20 cellular contexts compared by ENCODE assay signal in the genomic region with DNA sequence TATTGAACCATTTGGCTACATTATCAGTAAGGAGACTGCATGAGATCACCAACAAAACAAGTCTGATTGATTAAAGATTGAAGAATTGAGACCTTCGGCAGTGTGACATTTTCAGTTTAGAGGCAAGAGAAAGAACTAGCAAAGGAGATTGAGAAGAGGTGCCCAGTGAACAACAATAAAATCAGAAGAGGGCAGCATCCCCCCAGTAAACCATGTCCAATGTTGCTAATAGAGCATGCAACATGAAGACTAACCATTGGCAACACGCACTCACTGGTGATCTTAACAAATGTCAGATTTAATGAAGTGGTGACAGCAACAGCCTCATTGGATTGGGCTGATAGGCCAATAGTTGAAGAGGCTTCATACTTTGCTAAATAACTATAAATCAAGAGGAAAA. TPM values are rescaled to one million over a fixed set of nuclear protein-coding genes. Genes with fewer than 3 reads are reported as not detected.
DNase-seq lines count a peak whose midpoint lies in the region; ATAC-seq, FAIRE-seq and TF ChIP-seq lines count a peak whose summit lies in the region.
"Had no signal": no experiment of that assay in that cellular context is flagged by ENCODE, and none has a peak within 500 bp of the region (broad histone marks: within the 10 kb centered on the region; RNA-seq: fewer than 3 reads in every experiment).

No MANE protein-coding gene starts in this region.

- H3K9ac ChIP-seq in HepG2 (ENCODE audit: insufficient read depth, low read depth, low read length), result no peak overlapping the region

- TF ChIP-seq POLR2A in HepG2 (IDR thresholded peaks at IDR 0.05; ENCODE audit: insufficient read depth in 1 of 2, low read depth in 2 of 2, low read length in 2 of 2) (no peak), right lobe of liver (IDR thresholded peaks at IDR 0.05) (no peak)

- H3K27ac ChIP-seq in HepG2 (ENCODE audit: extremely low read length, insufficient read depth, low read length) (no peak overlapping the region), right lobe of liver (no peak overlapping the region), small intestine (ENCODE audit: low read depth in 1 of 2, low read length in 1 of 2) (no peak overlapping the region)
- H3K27ac ChIP-seq: gastrocnemius medialis, tibial nerve had no signal

- no peak for ATAC-seq in HepG2
- no peak for ATAC-seq in right lobe of liver
- no peak for ATAC-seq in GM21526 (IDR thresholded peaks at IDR 0.05; ENCODE audit: low FRiP score, unreplicated experiment)
- ATAC-seq: gastrocnemius medialis had no signal

- TF ChIP-seq RAD21 in HepG2 (CRISPR knock-in tag; IDR thresholded peaks at IDR 0.05), result no peak

- H3K27me3 ChIP-seq in HepG2 (ENCODE audit: control insufficient read depth in 1 of 2, insufficient read depth in 2 of 2, low read length in 2 of 2) (no peaks in the 10 kb centered on the region), right lobe of liver (no peaks in the 10 kb centered on the region), small intestine (ENCODE audit: control insufficient read depth in 2 of 2, insufficient read depth in 2 of 2, low read length in 2 of 2) (no peaks in the 10 kb centered on the region)
- H3K27me3 ChIP-seq: gastrocnemius medialis, tibial nerve had no signal

- peaks cover 2 to 15% (median 11%) of the 10 kb centered on the region in 7 donors for H3K9me3 Mint-ChIP-seq in CD14-positive monocyte

- CTCF ChIA-PET in HepG2 (lab: Yijun Ruan, JAX; ENCODE audit: low intra/inter-chr PET ratio, low total read pairs), result no interaction called here

- H3K36me3 Mint-ChIP-seq in CD14-positive monocyte, result peaks cover 3 to 8% of the 10 kb centered on the region in 2 donors

- H3K79me2 ChIP-seq in HepG2 (ENCODE audit: insufficient read depth, low read length), result peaks cover 6% of the 10 kb centered on the region

- TF ChIP-seq CTCF in HepG2 (CRISPR knock-in tag; IDR thresholded peaks at IDR 0.05) (no peak), right lobe of liver (IDR thresholded peaks at IDR 0.05) (no peak), fibroblast of mammary gland (conservative IDR thresholded peaks at IDR 0.05; ENCODE audit: control insufficient read depth, insufficient read depth, low read depth, low read length) (peak; percentile 8), CD14-positive monocyte (IDR thresholded peaks at IDR 0.05) (no peak)

- WGBS in HepG2 (ENCODE audit: low lambda C conversion rate), result 91% methylated on average over 2 of the region's 2 CpGs
- 90% methylated on average over 2 of the region's 2 CpGs for WGBS in right lobe of liver (ENCODE audit: insufficient coverage, low coverage, low lambda C conversion rate, missing lambda C conversion rate)
- 94 to 98% (median 97%) methylated on average over 2 of the region's 2 CpGs for WGBS in small intestine, 3 donors

- no peak overlapping the region for H3K4me3 Mint-ChIP-seq in CD14-positive monocyte

- intact Hi-C loops in HepG2 (cut with micrococcal nuclease; ENCODE audit: unreplicated experiment) (no loop called here), right lobe of liver (cut with DNase I) (no loop called here), CD14-positive monocyte (cut with micrococcal nuclease) (no loop called here)

- H3K9me3 ChIP-seq in HepG2 (ENCODE audit: low read length) (no peaks in the 10 kb centered on the region), right lobe of liver (no peaks in the 10 kb centered on the region), small intestine (ENCODE audit: control insufficient read depth, low read depth) (no peaks in the 10 kb centered on the region)
- H3K9me3 ChIP-seq: gastrocnemius medialis had no signal

- no peak overlapping the region for H2AFZ ChIP-seq in HepG2 (ENCODE audit: low read length)

- no peaks in the 10 kb centered on the region for H3K4me1 Mint-ChIP-seq in CD14-positive monocyte

- no peaks in the 10 kb centered on the region for H3K36me3 ChIP-seq in HepG2 (replicated peaks in 1 of 2; ENCODE audit: control insufficient read depth in 1 of 2, insufficient read depth in 2 of 2, low read length in 2 of 2)
- no peaks in the 10 kb centered on the region for H3K36me3 ChIP-seq in right lobe of liver
- no peaks in the 10 kb centered on the region for H3K36me3 ChIP-seq in small intestine (ENCODE audit: control insufficient read depth in 2 of 2, insufficient read depth in 2 of 2, low read length in 2 of 2)
- H3K36me3 ChIP-seq: gastrocnemius medialis, tibial nerve had no signal

- H3K27me3 Mint-ChIP-seq in CD14-positive monocyte (ENCODE audit: low read depth in 3 of 3), result no peaks in the 10 kb centered on the region
- H3K27me3 Mint-ChIP-seq: naive thymus-derived CD4-positive, alpha-beta T cell had no signal

- no peak for TF ChIP-seq EP300 in HepG2 (IDR thresholded peaks at IDR 0.05; ENCODE audit: low read depth in 2 of 2, low read length in 2 of 2)
- TF ChIP-seq EP300 in HepG2 (CRISPR knock-in tag; IDR thresholded peaks at IDR 0.05; ENCODE audit: borderline replicate concordance), result no peak

- no TSS peak for BruUV-seq in HepG2 (replicated peaks; lab: Mats Ljungman, UMichigan)

- POLR2A ChIA-PET in HepG2 (lab: Yijun Ruan, JAX), result no interaction called here

- DNase-seq in HepG2 (ENCODE audit: low spot score) (peak; percentile 6), right lobe of liver (no peak), SK-MEL-5 (ENCODE audit: low read depth, low spot score) (peak; percentile 56), fibroblast of mammary gland (ENCODE audit: low read depth) (peak; percentile 36), small intestine (peak; percentile 13), CD14-positive monocyte (ENCODE audit: low spot score) (no peak), amniotic stem cell (lab: John Stamatoyannopoulos, UW) (no peak)
- DNase-seq: activated CD4-positive, alpha-beta T cell treated with anti-CD3 and anti-CD28 coated beads for 48 hours; activated T-cell treated with anti-CD3 and anti-CD28 coated beads, Interleukin-2, amount 50 U/mL, for 48 hours; aorta; EL; gastrocnemius medialis; NCI-H510A; retina; RPMI8226 had no signal

- H4K20me1 ChIP-seq in HepG2 (ENCODE audit: insufficient read depth, low read length), result no peaks in the 10 kb centered on the region

- FAIRE-seq in HepG2 (lab: Jason Lieb, UNC), result no peak
- no peak for FAIRE-seq in small intestine (lab: Jason Lieb, UNC)

- no peak overlapping the region for H3K4me2 ChIP-seq in HepG2 (ENCODE audit: low read depth, low read length)

- no peak overlapping the region for H3K27ac Mint-ChIP-seq in CD14-positive monocyte

- H3K4me1 ChIP-seq in HepG2 (ENCODE audit: insufficient read depth, low read length), result no peaks in the 10 kb centered on the region
- H3K4me1 ChIP-seq in right lobe of liver, result no peaks in the 10 kb centered on the region
- H3K4me1 ChIP-seq in small intestine (ENCODE audit: control insufficient read depth in 2 of 2, insufficient read depth in 1 of 2, low read depth in 1 of 2, low read length in 1 of 2), result no peaks in the 10 kb centered on the region
- H3K4me1 ChIP-seq: gastrocnemius medialis, tibial nerve had no signal

- in situ Hi-C loops in HepG2 (cut with HindIII; ENCODE audit: extremely low pct_ligation_motif_present, low pct_unique_long_range_greater_than_20kb), result no loop called here
- in situ Hi-C loops in SK-MEL-5 (cut with HindIII; ENCODE audit: low pct_unique_long_range_greater_than_20kb, low sequenced_read_pairs), result no loop called here

- H3K4me3 ChIP-seq in HepG2 (replicated peaks in 1 of 3; ENCODE audit: insufficient read depth in 1 of 3, low read depth in 2 of 3, low read length in 3 of 3) (no peak overlapping the region), right lobe of liver (no peak overlapping the region), fibroblast of mammary gland (ENCODE audit: control insufficient read depth, low read depth, low read length) (no peak overlapping the region), small intestine (ENCODE audit: low read depth in 1 of 2, low read length in 2 of 2) (no peak overlapping the region)
- H3K4me3 ChIP-seq: gastrocnemius medialis, tibial nerve had no signal

RNA-seq across cellular contexts. Expression of a gene that starts 20.7 kb away (rescaled TPM):
- total RNA-seq in HepG2 (2016; rRNA removed; fragmentation: Illumina TruSeq; extraction: Trizol) (0.32 and 2.3 TPM in 2 replicates), right lobe of liver (1 to 10 TPM in 3 of 6 experiments, under 1 TPM in 3; 0.81 to 4.2 (median 1.6) TPM)
- not detected in 2 replicates for total RNA-seq in HepG2 (2016; cell fraction: cytosol; rRNA removed; fragmentation: Illumina TruSeq; extraction: Trizol; ENCODE audit: low read depth)
- total RNA-seq in HepG2 (2016; cell fraction: insoluble cytoplasmic fraction; rRNA removed; fragmentation: Illumina TruSeq; extraction: Trizol), result 0.15 and 1.6 TPM in 2 replicates
- total RNA-seq in HepG2 (2016; cell fraction: membrane; rRNA removed; fragmentation: Illumina TruSeq; extraction: Trizol), result 0.19 and 0.21 TPM in 2 replicates
- 13.3 and 14.1 TPM in 2 replicates for total RNA-seq in HepG2 (2016; cell fraction: nucleus; rRNA removed; fragmentation: Illumina TruSeq; extraction: Trizol)
- polyA plus RNA-seq in HepG2 (2011; rRNA removed) (0.86 and 1.1 TPM in 2 replicates), small intestine (1 to 10 TPM in 1 of 3 donors, under 1 TPM in 2; 0.67 to 1.1 (median 0.85) TPM), CD14-positive monocyte (under 1 TPM; 0.53 to 0.61 TPM)
- 0.07 and 0.17 TPM in 2 replicates for polyA plus RNA-seq in HepG2 (2011; cell fraction: cytosol; rRNA removed)
- 2.7 TPM in 2 replicates for polyA plus RNA-seq in HepG2 (2011; cell fraction: nucleus; rRNA removed)
- polyA plus RNA-seq in HepG2 (2012), result 0.68 and 0.76 TPM in 2 replicates
- polyA plus RNA-seq in HepG2 (2016; cell fraction: cytosol; fragmentation: Illumina TruSeq; extraction: Trizol; ENCODE audit: low read depth), result 0.09 and 0.14 TPM in 2 replicates
- polyA plus RNA-seq in HepG2 (2016; cell fraction: insoluble cytoplasmic fraction; fragmentation: Illumina TruSeq; extraction: Trizol; ENCODE audit: low read depth), result 0.33 and 0.84 TPM in 2 replicates
- 0.31 TPM in 1 of 2 replicates, not detected in the other for polyA plus RNA-seq in HepG2 (2016; cell fraction: membrane; fragmentation: Illumina TruSeq; extraction: Trizol; ENCODE audit: low read depth)
- polyA plus RNA-seq in HepG2 (2016; cell fraction: nucleus; fragmentation: Illumina TruSeq; extraction: Trizol; ENCODE audit: insufficient read depth, low read depth), result 3.8 and 5.2 TPM in 2 replicates
- 2.8 and 4.2 TPM in 2 replicates for polyA minus RNA-seq in HepG2 (2011; rRNA and poly(A)+ RNA removed; ENCODE audit: low replicate concordance)
- not detected in 2 replicates for polyA minus RNA-seq in HepG2 (2011; cell fraction: cytosol; rRNA and poly(A)+ RNA removed)
- polyA minus RNA-seq in HepG2 (2011; cell fraction: nucleus; rRNA and poly(A)+ RNA removed), result 61.7 and 70.6 TPM in 2 replicates
- 1.6 and 1.8 TPM in 2 replicates for total RNA-seq in SK-MEL-5 (2014; rRNA removed; shearing (Covaris generic))
- polyA plus RNA-seq in SK-MEL-5 (2015; cell fraction: cytosol; rRNA removed), result 0.16 and 0.86 TPM in 2 replicates
- 19.5 and 21.0 TPM in 2 replicates for polyA plus RNA-seq in SK-MEL-5 (2015; cell fraction: nucleus; rRNA removed)

RNA-seq across cellular contexts. Expression of a gene that starts 26.9 kb away (rescaled TPM):
- 0.28 and 2.2 TPM in 2 replicates for total RNA-seq in HepG2 (2016; rRNA removed; fragmentation: Illumina TruSeq; extraction: Trizol)
- total RNA-seq in HepG2 (2016; cell fraction: cytosol; rRNA removed; fragmentation: Illumina TruSeq; extraction: Trizol; ENCODE audit: low read depth), result not detected in 2 replicates
- 2.1 TPM in 1 of 2 replicates, not detected in the other for total RNA-seq in HepG2 (2016; cell fraction: insoluble cytoplasmic fraction; rRNA removed; fragmentation: Illumina TruSeq; extraction: Trizol)
- total RNA-seq in HepG2 (2016; cell fraction: membrane; rRNA removed; fragmentation: Illumina TruSeq; extraction: Trizol), result not detected in 2 replicates
- total RNA-seq in HepG2 (2016; cell fraction: nucleus; rRNA removed; fragmentation: Illumina TruSeq; extraction: Trizol), result 12.4 and 13.1 TPM in 2 replicates
- 0.17 and 0.46 TPM in 2 replicates for polyA plus RNA-seq in HepG2 (2011; rRNA removed)
- not detected in 2 replicates for polyA plus RNA-seq in HepG2 (2011; cell fraction: cytosol; rRNA removed)
- 1.4 and 1.5 TPM in 2 replicates for polyA plus RNA-seq in HepG2 (2011; cell fraction: nucleus; rRNA removed)
- not detected in 2 replicates for polyA plus RNA-seq in HepG2 (2012)
- polyA plus RNA-seq in HepG2 (2016; cell fraction: cytosol; fragmentation: Illumina TruSeq; extraction: Trizol; ENCODE audit: low read depth), result not detected in 2 replicates
- not detected in 2 replicates for polyA plus RNA-seq in HepG2 (2016; cell fraction: insoluble cytoplasmic fraction; fragmentation: Illumina TruSeq; extraction: Trizol; ENCODE audit: low read depth)
- polyA plus RNA-seq in HepG2 (2016; cell fraction: membrane; fragmentation: Illumina TruSeq; extraction: Trizol; ENCODE audit: low read depth), result not detected in 2 replicates
- polyA plus RNA-seq in HepG2 (2016; cell fraction: nucleus; fragmentation: Illumina TruSeq; extraction: Trizol; ENCODE audit: insufficient read depth, low read depth), result 0.51 and 1.2 TPM in 2 replicates
- 5.0 TPM in 2 replicates for polyA minus RNA-seq in HepG2 (2011; rRNA and poly(A)+ RNA removed; ENCODE audit: low replicate concordance)
- not detected in 2 replicates for polyA minus RNA-seq in HepG2 (2011; cell fraction: cytosol; rRNA and poly(A)+ RNA removed)
- 72.1 and 77.0 TPM in 2 replicates for polyA minus RNA-seq in HepG2 (2011; cell fraction: nucleus; rRNA and poly(A)+ RNA removed)
- total RNA-seq in right lobe of liver, result 1 to 10 TPM in 2 of 6 experiments, under 1 TPM in 4; 0.60 to 1.7 (median 0.78) TPM
- 1.3 TPM in 1 of 2 replicates, not detected in the other for total RNA-seq in SK-MEL-5 (2014; rRNA removed; shearing (Covaris generic))
- not detected in 2 replicates for polyA plus RNA-seq in SK-MEL-5 (2015; cell fraction: cytosol; rRNA removed)
- polyA plus RNA-seq in SK-MEL-5 (2015; cell fraction: nucleus; rRNA removed), result not detected in 2 replicates
- not detected for polyA plus RNA-seq in small intestine
- polyA plus RNA-seq in CD14-positive monocyte, result not detected
- polyA plus RNA-seq: aorta; naive thymus-derived CD4-positive, alpha-beta T cell had no signal

RNA-seq across cellular contexts. Expression of a gene that starts 30.7 kb away (rescaled TPM):
- total RNA-seq in HepG2 (2016; rRNA removed; fragmentation: Illumina TruSeq; extraction: Trizol), result 0.24 TPM in 1 of 2 replicates, not detected in the other
- total RNA-seq in HepG2 (2016; cell fraction: cytosol; rRNA removed; fragmentation: Illumina TruSeq; extraction: Trizol; ENCODE audit: low read depth), result 0.44 TPM in 1 of 2 replicates, not detected in the other
- not detected in 2 replicates for total RNA-seq in HepG2 (2016; cell fraction: insoluble cytoplasmic fraction; rRNA removed; fragmentation: Illumina TruSeq; extraction: Trizol)
- not detected in 2 replicates for total RNA-seq in HepG2 (2016; cell fraction: membrane; rRNA removed; fragmentation: Illumina TruSeq; extraction: Trizol)
- 0.81 TPM in 1 of 2 replicates, not detected in the other for total RNA-seq in HepG2 (2016; cell fraction: nucleus; rRNA removed; fragmentation: Illumina TruSeq; extraction: Trizol)
- polyA plus RNA-seq in HepG2 (2011; rRNA removed), result 0.48 and 1.3 TPM in 2 replicates
- polyA plus RNA-seq in HepG2 (2011; cell fraction: cytosol; rRNA removed), result 0.97 and 1.1 TPM in 2 replicates
- 1.5 and 2.1 TPM in 2 replicates for polyA plus RNA-seq in HepG2 (2011; cell fraction: nucleus; rRNA removed)
- polyA plus RNA-seq in HepG2 (2012), result 0.77 and 1.9 TPM in 2 replicates
- polyA plus RNA-seq in HepG2 (2016; cell fraction: cytosol; fragmentation: Illumina TruSeq; extraction: Trizol; ENCODE audit: low read depth), result not detected in 2 replicates
- polyA plus RNA-seq in HepG2 (2016; cell fraction: insoluble cytoplasmic fraction; fragmentation: Illumina TruSeq; extraction: Trizol; ENCODE audit: low read depth), result not detected in 2 replicates
- not detected in 2 replicates for polyA plus RNA-seq in HepG2 (2016; cell fraction: membrane; fragmentation: Illumina TruSeq; extraction: Trizol; ENCODE audit: low read depth)
- not detected in 2 replicates for polyA plus RNA-seq in HepG2 (2016; cell fraction: nucleus; fragmentation: Illumina TruSeq; extraction: Trizol; ENCODE audit: insufficient read depth, low read depth)
- polyA minus RNA-seq in HepG2 (2011; rRNA and poly(A)+ RNA removed; ENCODE audit: low replicate concordance), result 0.76 and 5.4 TPM in 2 replicates
- not detected in 2 replicates for polyA minus RNA-seq in HepG2 (2011; cell fraction: cytosol; rRNA and poly(A)+ RNA removed)
- 4.0 and 4.8 TPM in 2 replicates for polyA minus RNA-seq in HepG2 (2011; cell fraction: nucleus; rRNA and poly(A)+ RNA removed)
- not detected for total RNA-seq in right lobe of liver
- 0.26 TPM in 1 of 2 replicates, not detected in the other for total RNA-seq in SK-MEL-5 (2014; rRNA removed; shearing (Covaris generic))
- not detected in 2 replicates for polyA plus RNA-seq in SK-MEL-5 (2015; cell fraction: cytosol; rRNA removed)
- not detected in 2 replicates for polyA plus RNA-seq in SK-MEL-5 (2015; cell fraction: nucleus; rRNA removed)
- not detected for polyA plus RNA-seq in small intestine
- not detected for polyA plus RNA-seq in CD14-positive monocyte
- total RNA-seq: aorta; gastrocnemius medialis; kidney epithelial cell; T-helper 2 cell treated with Interferon-gamma antibody and Interleukin-4, amounts not matched to agents 100 ng/mL and 5 ng/mL, for 36 hours had no signal
- polyA plus RNA-seq: naive thymus-derived CD4-positive, alpha-beta T cell had no signal

RNA-seq across cellular contexts. Expression of a gene that starts 38.3 kb away (rescaled TPM):
- total RNA-seq in HepG2 (2016; rRNA removed; fragmentation: Illumina TruSeq; extraction: Trizol), result 0.48 and 2.9 TPM in 2 replicates
- total RNA-seq in HepG2 (2016; cell fraction: cytosol; rRNA removed; fragmentation: Illumina TruSeq; extraction: Trizol; ENCODE audit: low read depth), result not detected in 2 replicates
- total RNA-seq in HepG2 (2016; cell fraction: insoluble cytoplasmic fraction; rRNA removed; fragmentation: Illumina TruSeq; extraction: Trizol), result 0.31 and 2.2 TPM in 2 replicates
- not detected in 2 replicates for total RNA-seq in HepG2 (2016; cell fraction: membrane; rRNA removed; fragmentation: Illumina TruSeq; extraction: Trizol)
- total RNA-seq in HepG2 (2016; cell fraction: nucleus; rRNA removed; fragmentation: Illumina TruSeq; extraction: Trizol), result 13.0 and 14.4 TPM in 2 replicates
- polyA plus RNA-seq in HepG2 (2011; rRNA removed), result 0.54 and 0.57 TPM in 2 replicates
- 0.06 TPM in 1 of 2 replicates, not detected in the other for polyA plus RNA-seq in HepG2 (2011; cell fraction: cytosol; rRNA removed)
- 2.5 and 2.7 TPM in 2 replicates for polyA plus RNA-seq in HepG2 (2011; cell fraction: nucleus; rRNA removed)
- 0.29 and 0.90 TPM in 2 replicates for polyA plus RNA-seq in HepG2 (2012)
- not detected in 2 replicates for polyA plus RNA-seq in HepG2 (2016; cell fraction: cytosol; fragmentation: Illumina TruSeq; extraction: Trizol; ENCODE audit: low read depth)
- not detected in 2 replicates for polyA plus RNA-seq in HepG2 (2016; cell fraction: insoluble cytoplasmic fraction; fragmentation: Illumina TruSeq; extraction: Trizol; ENCODE audit: low read depth)
- not detected in 2 replicates for polyA plus RNA-seq in HepG2 (2016; cell fraction: membrane; fragmentation: Illumina TruSeq; extraction: Trizol; ENCODE audit: low read depth)
- polyA plus RNA-seq in HepG2 (2016; cell fraction: nucleus; fragmentation: Illumina TruSeq; extraction: Trizol; ENCODE audit: insufficient read depth, low read depth), result 1.9 and 3.4 TPM in 2 replicates
- 3.5 and 5.0 TPM in 2 replicates for polyA minus RNA-seq in HepG2 (2011; rRNA and poly(A)+ RNA removed; ENCODE audit: low replicate concordance)
- 0.62 TPM in 1 of 2 replicates, not detected in the other for polyA minus RNA-seq in HepG2 (2011; cell fraction: cytosol; rRNA and poly(A)+ RNA removed)
- polyA minus RNA-seq in HepG2 (2011; cell fraction: nucleus; rRNA and poly(A)+ RNA removed), result 63.4 and 69.9 TPM in 2 replicates
- total RNA-seq in right lobe of liver, result 1 to 10 TPM in 4 of 6 experiments, under 1 TPM in 2; 0.46 to 3.0 (median 1.6) TPM
- 1.1 and 1.3 TPM in 2 replicates for total RNA-seq in SK-MEL-5 (2014; rRNA removed; shearing (Covaris generic))
- polyA plus RNA-seq in SK-MEL-5 (2015; cell fraction: cytosol; rRNA removed), result not detected in 2 replicates
- polyA plus RNA-seq in SK-MEL-5 (2015; cell fraction: nucleus; rRNA removed), result 6.8 and 9.0 TPM in 2 replicates
- under 1 TPM in 1 of 3 donors, not detected in 2; 0.15 TPM for polyA plus RNA-seq in small intestine
- not detected for polyA plus RNA-seq in CD14-positive monocyte

RNA-seq across cellular contexts. Expression of a gene that starts 50.4 kb away (rescaled TPM):
- total RNA-seq in HepG2 (2016; rRNA removed; fragmentation: Illumina TruSeq; extraction: Trizol), result 0.46 and 1.3 TPM in 2 replicates
- total RNA-seq in HepG2 (2016; cell fraction: cytosol; rRNA removed; fragmentation: Illumina TruSeq; extraction: Trizol; ENCODE audit: low read depth), result not detected in 2 replicates
- total RNA-seq in HepG2 (2016; cell fraction: insoluble cytoplasmic fraction; rRNA removed; fragmentation: Illumina TruSeq; extraction: Trizol), result 0.15 and 1.4 TPM in 2 replicates
- not detected in 2 replicates for total RNA-seq in HepG2 (2016; cell fraction: membrane; rRNA removed; fragmentation: Illumina TruSeq; extraction: Trizol)
- total RNA-seq in HepG2 (2016; cell fraction: nucleus; rRNA removed; fragmentation: Illumina TruSeq; extraction: Trizol), result 9.6 and 11.5 TPM in 2 replicates
- polyA plus RNA-seq in HepG2 (2011; rRNA removed), result 0.27 and 0.33 TPM in 2 replicates
- not detected in 2 replicates for polyA plus RNA-seq in HepG2 (2011; cell fraction: cytosol; rRNA removed)
- 0.85 and 1.1 TPM in 2 replicates for polyA plus RNA-seq in HepG2 (2011; cell fraction: nucleus; rRNA removed)
- polyA plus RNA-seq in HepG2 (2012), result not detected in 2 replicates
- polyA plus RNA-seq in HepG2 (2016; cell fraction: cytosol; fragmentation: Illumina TruSeq; extraction: Trizol; ENCODE audit: low read depth), result not detected in 2 replicates
- polyA plus RNA-seq in HepG2 (2016; cell fraction: insoluble cytoplasmic fraction; fragmentation: Illumina TruSeq; extraction: Trizol; ENCODE audit: low read depth), result not detected in 2 replicates
- polyA plus RNA-seq in HepG2 (2016; cell fraction: membrane; fragmentation: Illumina TruSeq; extraction: Trizol; ENCODE audit: low read depth), result not detected in 2 replicates
- polyA plus RNA-seq in HepG2 (2016; cell fraction: nucleus; fragmentation: Illumina TruSeq; extraction: Trizol; ENCODE audit: insufficient read depth, low read depth), result 0.29 and 0.65 TPM in 2 replicates
- polyA minus RNA-seq in HepG2 (2011; rRNA and poly(A)+ RNA removed; ENCODE audit: low replicate concordance), result 2.6 and 3.8 TPM in 2 replicates
- not detected in 2 replicates for polyA minus RNA-seq in HepG2 (2011; cell fraction: cytosol; rRNA and poly(A)+ RNA removed)
- polyA minus RNA-seq in HepG2 (2011; cell fraction: nucleus; rRNA and poly(A)+ RNA removed), result 42.8 and 44.7 TPM in 2 replicates
- 1 to 10 TPM in 2 of 6 experiments, under 1 TPM in 4; 0.51 to 2.4 (median 0.81) TPM for total RNA-seq in right lobe of liver
- total RNA-seq in SK-MEL-5 (2014; rRNA removed; shearing (Covaris generic)), result 0.18 TPM in 1 of 2 replicates, not detected in the other
- not detected in 2 replicates for polyA plus RNA-seq in SK-MEL-5 (2015; cell fraction: cytosol; rRNA removed)
- 0.22 TPM in 1 of 2 replicates, not detected in the other for polyA plus RNA-seq in SK-MEL-5 (2015; cell fraction: nucleus; rRNA removed)
- under 1 TPM in 1 of 3 donors, not detected in 2; 0.03 TPM for polyA plus RNA-seq in small intestine
- polyA plus RNA-seq in CD14-positive monocyte, result not detected
- polyA plus RNA-seq: aorta; naive thymus-derived CD4-positive, alpha-beta T cell had no signal

Comparison
In these comparisons a context has a peak if more than half of its experiments do, and no peak if none do; other contexts are left out.
1. DNase-seq: peak in HepG2 (single experiment), SK-MEL-5 (single experiment), fibroblast of mammary gland (single experiment) and small intestine (single experiment); none in right lobe of liver (0 of 3), CD14-positive monocyte (single experiment) and amniotic stem cell (single experiment).